ENCODE assay signal across 1 cellular context in genomic region chr16:88561485-88562369, GRCh38.
TF ChIP-seq lines count a peak whose summit lies in the region.

No MANE protein-coding gene starts in this region.

TF ChIP-seq in HepG2, 621 proteins besides CTCF, POLR2A, EP300 and RAD21 (continued from another document and continues in another):
- TF ChIP-seq, protein P1, sequence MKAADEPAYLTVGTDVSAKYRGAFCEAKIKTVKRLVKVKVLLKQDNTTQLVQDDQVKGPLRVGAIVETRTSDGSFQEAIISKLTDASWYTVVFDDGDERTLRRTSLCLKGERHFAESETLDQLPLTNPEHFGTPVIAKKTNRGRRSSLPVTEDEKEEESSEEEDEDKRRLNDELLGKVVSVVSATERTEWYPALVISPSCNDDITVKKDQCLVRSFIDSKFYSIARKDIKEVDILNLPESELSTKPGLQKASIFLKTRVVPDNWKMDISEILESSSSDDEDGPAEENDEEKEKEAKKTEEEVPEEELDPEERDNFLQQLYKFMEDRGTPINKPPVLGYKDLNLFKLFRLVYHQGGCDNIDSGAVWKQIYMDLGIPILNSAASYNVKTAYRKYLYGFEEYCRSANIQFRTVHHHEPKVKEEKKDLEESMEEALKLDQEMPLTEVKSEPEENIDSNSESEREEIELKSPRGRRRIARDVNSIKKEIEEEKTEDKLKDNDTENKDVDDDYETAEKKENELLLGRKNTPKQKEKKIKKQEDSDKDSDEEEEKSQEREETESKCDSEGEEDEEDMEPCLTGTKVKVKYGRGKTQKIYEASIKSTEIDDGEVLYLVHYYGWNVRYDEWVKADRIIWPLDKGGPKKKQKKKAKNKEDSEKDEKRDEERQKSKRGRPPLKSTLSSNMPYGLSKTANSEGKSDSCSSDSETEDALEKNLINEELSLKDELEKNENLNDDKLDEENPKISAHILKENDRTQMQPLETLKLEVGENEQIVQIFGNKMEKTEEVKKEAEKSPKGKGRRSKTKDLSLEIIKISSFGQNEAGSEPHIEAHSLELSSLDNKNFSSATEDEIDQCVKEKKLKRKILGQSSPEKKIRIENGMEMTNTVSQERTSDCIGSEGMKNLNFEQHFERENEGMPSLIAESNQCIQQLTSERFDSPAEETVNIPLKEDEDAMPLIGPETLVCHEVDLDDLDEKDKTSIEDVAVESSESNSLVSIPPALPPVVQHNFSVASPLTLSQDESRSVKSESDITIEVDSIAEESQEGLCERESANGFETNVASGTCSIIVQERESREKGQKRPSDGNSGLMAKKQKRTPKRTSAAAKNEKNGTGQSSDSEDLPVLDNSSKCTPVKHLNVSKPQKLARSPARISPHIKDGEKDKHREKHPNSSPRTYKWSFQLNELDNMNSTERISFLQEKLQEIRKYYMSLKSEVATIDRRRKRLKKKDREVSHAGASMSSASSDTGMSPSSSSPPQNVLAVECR (CRISPR knock-in tag; IDR thresholded peaks at IDR 0.05; ENCODE audit: borderline replicate concordance): no peak
- no peak for TF ChIP-seq ZNF704 (CRISPR knock-in tag; IDR thresholded peaks at IDR 0.05; ENCODE audit: borderline replicate concordance)
- TF ChIP-seq, protein P2, sequence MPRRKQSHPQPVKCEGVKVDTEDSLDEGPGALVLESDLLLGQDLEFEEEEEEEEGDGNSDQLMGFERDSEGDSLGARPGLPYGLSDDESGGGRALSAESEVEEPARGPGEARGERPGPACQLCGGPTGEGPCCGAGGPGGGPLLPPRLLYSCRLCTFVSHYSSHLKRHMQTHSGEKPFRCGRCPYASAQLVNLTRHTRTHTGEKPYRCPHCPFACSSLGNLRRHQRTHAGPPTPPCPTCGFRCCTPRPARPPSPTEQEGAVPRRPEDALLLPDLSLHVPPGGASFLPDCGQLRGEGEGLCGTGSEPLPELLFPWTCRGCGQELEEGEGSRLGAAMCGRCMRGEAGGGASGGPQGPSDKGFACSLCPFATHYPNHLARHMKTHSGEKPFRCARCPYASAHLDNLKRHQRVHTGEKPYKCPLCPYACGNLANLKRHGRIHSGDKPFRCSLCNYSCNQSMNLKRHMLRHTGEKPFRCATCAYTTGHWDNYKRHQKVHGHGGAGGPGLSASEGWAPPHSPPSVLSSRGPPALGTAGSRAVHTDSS (CRISPR knock-in tag; conservative IDR thresholded peaks at IDR 0.05): no peak
- TF ChIP-seq ATF4 (CRISPR knock-in tag; IDR thresholded peaks at IDR 0.05): no peak
- TF ChIP-seq, protein P3, sequence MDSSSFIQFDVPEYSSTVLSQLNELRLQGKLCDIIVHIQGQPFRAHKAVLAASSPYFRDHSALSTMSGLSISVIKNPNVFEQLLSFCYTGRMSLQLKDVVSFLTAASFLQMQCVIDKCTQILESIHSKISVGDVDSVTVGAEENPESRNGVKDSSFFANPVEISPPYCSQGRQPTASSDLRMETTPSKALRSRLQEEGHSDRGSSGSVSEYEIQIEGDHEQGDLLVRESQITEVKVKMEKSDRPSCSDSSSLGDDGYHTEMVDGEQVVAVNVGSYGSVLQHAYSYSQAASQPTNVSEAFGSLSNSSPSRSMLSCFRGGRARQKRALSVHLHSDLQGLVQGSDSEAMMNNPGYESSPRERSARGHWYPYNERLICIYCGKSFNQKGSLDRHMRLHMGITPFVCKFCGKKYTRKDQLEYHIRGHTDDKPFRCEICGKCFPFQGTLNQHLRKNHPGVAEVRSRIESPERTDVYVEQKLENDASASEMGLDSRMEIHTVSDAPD (CRISPR knock-in tag; IDR thresholded peaks at IDR 0.05): no peak
- TF ChIP-seq TEAD3 (CRISPR knock-in tag; optimal IDR thresholded peaks at IDR 0.05; ENCODE audit: borderline replicate concordance): peak; percentile 75
- TF ChIP-seq ZNF768 (CRISPR knock-in tag; IDR thresholded peaks at IDR 0.05): no peak
- TF ChIP-seq ZFP82 (CRISPR knock-in tag; IDR thresholded peaks at IDR 0.05; ENCODE audit: borderline replicate concordance): no peak
- TF ChIP-seq ZNF878 (CRISPR knock-in tag; IDR thresholded peaks at IDR 0.05): no peak
- TF ChIP-seq DMAP1 (CRISPR knock-in tag; IDR thresholded peaks at IDR 0.05): no peak
- peak; percentile 55; the same call in 1 of the 2 replicates for TF ChIP-seq ERF (CRISPR knock-in tag; IDR thresholded peaks at IDR 0.05)
- no peak for TF ChIP-seq GZF1 (CRISPR knock-in tag; IDR thresholded peaks at IDR 0.05)
- TF ChIP-seq FOXP1 (IDR thresholded peaks at IDR 0.05): no peak
- TF ChIP-seq FOXP1 (CRISPR knock-in tag; IDR thresholded peaks at IDR 0.05): no peak
- no peak for TF ChIP-seq MIXL1 (CRISPR knock-in tag; IDR thresholded peaks at IDR 0.05)
- no peak for TF ChIP-seq ZNF816 (CRISPR knock-in tag; IDR thresholded peaks at IDR 0.05; ENCODE audit: borderline replicate concordance)
- TF ChIP-seq, protein P4, sequence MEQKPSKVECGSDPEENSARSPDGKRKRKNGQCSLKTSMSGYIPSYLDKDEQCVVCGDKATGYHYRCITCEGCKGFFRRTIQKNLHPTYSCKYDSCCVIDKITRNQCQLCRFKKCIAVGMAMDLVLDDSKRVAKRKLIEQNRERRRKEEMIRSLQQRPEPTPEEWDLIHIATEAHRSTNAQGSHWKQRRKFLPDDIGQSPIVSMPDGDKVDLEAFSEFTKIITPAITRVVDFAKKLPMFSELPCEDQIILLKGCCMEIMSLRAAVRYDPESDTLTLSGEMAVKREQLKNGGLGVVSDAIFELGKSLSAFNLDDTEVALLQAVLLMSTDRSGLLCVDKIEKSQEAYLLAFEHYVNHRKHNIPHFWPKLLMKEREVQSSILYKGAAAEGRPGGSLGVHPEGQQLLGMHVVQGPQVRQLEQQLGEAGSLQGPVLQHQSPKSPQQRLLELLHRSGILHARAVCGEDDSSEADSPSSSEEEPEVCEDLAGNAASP (CRISPR knock-in tag; IDR thresholded peaks at IDR 0.05; ENCODE audit: borderline replicate concordance): 0 out of 2 replicates have a peak, but pooled peaks have one; percentile 26
- TF ChIP-seq ETV5 (CRISPR knock-in tag; IDR thresholded peaks at IDR 0.05; ENCODE audit: borderline replicate concordance): 0 out of 2 replicates have a peak, but pooled peaks have one; percentile 16
- peak; percentile 71; the same call in 1 of the 2 replicates for TF ChIP-seq MAZ (IDR thresholded peaks at IDR 0.05; ENCODE audit: borderline replicate concordance, low read depth, low read length)
- TF ChIP-seq MAZ (CRISPR knock-in tag; IDR thresholded peaks at IDR 0.05; ENCODE audit: low read depth): no peak
- TF ChIP-seq AKNA (CRISPR knock-in tag; IDR thresholded peaks at IDR 0.05; ENCODE audit: borderline replicate concordance): no peak
- peak; percentile 68; the same call in 1 of the 2 replicates for TF ChIP-seq HIVEP1 (CRISPR knock-in tag; IDR thresholded peaks at IDR 0.05)
- no peak for TF ChIP-seq RXRB (CRISPR knock-in tag; IDR thresholded peaks at IDR 0.05; ENCODE audit: borderline replicate concordance)
- TF ChIP-seq, protein P5, sequence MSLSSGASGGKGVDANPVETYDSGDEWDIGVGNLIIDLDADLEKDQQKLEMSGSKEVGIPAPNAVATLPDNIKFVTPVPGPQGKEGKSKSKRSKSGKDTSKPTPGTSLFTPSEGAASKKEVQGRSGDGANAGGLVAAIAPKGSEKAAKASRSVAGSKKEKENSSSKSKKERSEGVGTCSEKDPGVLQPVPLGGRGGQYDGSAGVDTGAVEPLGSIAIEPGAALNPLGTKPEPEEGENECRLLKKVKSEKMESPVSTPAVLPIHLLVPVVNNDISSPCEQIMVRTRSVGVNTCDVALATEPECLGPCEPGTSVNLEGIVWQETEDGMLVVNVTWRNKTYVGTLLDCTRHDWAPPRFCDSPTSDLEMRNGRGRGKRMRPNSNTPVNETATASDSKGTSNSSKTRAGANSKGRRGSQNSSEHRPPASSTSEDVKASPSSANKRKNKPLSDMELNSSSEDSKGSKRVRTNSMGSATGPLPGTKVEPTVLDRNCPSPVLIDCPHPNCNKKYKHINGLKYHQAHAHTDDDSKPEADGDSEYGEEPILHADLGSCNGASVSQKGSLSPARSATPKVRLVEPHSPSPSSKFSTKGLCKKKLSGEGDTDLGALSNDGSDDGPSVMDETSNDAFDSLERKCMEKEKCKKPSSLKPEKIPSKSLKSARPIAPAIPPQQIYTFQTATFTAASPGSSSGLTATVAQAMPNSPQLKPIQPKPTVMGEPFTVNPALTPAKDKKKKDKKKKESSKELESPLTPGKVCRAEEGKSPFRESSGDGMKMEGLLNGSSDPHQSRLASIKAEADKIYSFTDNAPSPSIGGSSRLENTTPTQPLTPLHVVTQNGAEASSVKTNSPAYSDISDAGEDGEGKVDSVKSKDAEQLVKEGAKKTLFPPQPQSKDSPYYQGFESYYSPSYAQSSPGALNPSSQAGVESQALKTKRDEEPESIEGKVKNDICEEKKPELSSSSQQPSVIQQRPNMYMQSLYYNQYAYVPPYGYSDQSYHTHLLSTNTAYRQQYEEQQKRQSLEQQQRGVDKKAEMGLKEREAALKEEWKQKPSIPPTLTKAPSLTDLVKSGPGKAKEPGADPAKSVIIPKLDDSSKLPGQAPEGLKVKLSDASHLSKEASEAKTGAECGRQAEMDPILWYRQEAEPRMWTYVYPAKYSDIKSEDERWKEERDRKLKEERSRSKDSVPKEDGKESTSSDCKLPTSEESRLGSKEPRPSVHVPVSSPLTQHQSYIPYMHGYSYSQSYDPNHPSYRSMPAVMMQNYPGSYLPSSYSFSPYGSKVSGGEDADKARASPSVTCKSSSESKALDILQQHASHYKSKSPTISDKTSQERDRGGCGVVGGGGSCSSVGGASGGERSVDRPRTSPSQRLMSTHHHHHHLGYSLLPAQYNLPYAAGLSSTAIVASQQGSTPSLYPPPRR (CRISPR knock-in tag; IDR thresholded peaks at IDR 0.05; ENCODE audit: borderline replicate concordance): no peak
- TF ChIP-seq RERE (CRISPR knock-in tag; IDR thresholded peaks at IDR 0.05; ENCODE audit: low read depth): no peak
